In genomic region chr21:14877581-14878228, GRCh38 we compare ENCODE assay signal across 10 cellular contexts.
A peak's percentile ranks its signal among the peaks of the same experiment; 100 is the strongest.
DNase-seq lines count a peak whose midpoint lies in the region; ATAC-seq and TF ChIP-seq lines count a peak whose summit lies in the region.
"Had no signal": no experiment of that assay in that cellular context is flagged by ENCODE, and none has a peak within 500 bp of the region (broad histone marks: within the 10 kb centered on the region; RNA-seq: fewer than 3 reads in every experiment).

No MANE protein-coding gene starts in this region.

- H3K27me3 ChIP-seq in Caco-2 (replicated peaks; ENCODE audit: control insufficient read depth, insufficient read depth, low read length) (no peaks in the 10 kb centered on the region), MM.1S (replicated peaks; ENCODE audit: insufficient read depth, low read length) (no peaks in the 10 kb centered on the region)

- no peak overlapping the region for H3K27ac ChIP-seq in MM.1S (ENCODE audit: low read length)

- H3K27ac Mint-ChIP-seq in Caco-2 (ENCODE audit: unreplicated experiment), result peak overlapping the region; percentile 45
- H3K27ac Mint-ChIP-seq in activated T-helper 17 cell treated with anti-CD3 and anti-CD28 coated beads, Interleukin-2, amount 50 U/mL, for 72 hours, result no peak overlapping the region
- H3K27ac Mint-ChIP-seq: activated T-cell treated with anti-CD3 and anti-CD28 coated beads, Interleukin-2, amount 50 U/mL, for 24 hours had no signal

- CTCF ChIA-PET in Caco-2 (lab: Charles Lee), result no interaction called here

- no peak overlapping the region for H3K9ac ChIP-seq in MM.1S (ENCODE audit: low read length)

- peak; percentile 45 for ATAC-seq in GM21723 (IDR thresholded peaks at IDR 0.05; ENCODE audit: unreplicated experiment)
- no peak for ATAC-seq in HG02870 (IDR thresholded peaks at IDR 0.05; ENCODE audit: unreplicated experiment)
- no peak for ATAC-seq in activated T-helper 17 cell treated with anti-CD3 and anti-CD28 coated beads, Interleukin-2, amount 50 U/mL, for 72 hours (replicated peaks)

- no peaks in the 10 kb centered on the region for H3K9me2 ChIP-seq in MM.1S (replicated peaks; ENCODE audit: insufficient read depth, low read length)

- no peaks in the 10 kb centered on the region for H3K79me2 ChIP-seq in MM.1S (ENCODE audit: low read length)

- no peak overlapping the region for H3K4me2 ChIP-seq in MM.1S (ENCODE audit: low read depth, low read length)

- H2AFZ ChIP-seq in MM.1S (ENCODE audit: low read length), result no peak overlapping the region

- no peak overlapping the region for H3K4me3 ChIP-seq in Caco-2 (ENCODE audit: low read depth, low read length)
- no peak overlapping the region for H3K4me3 ChIP-seq in MM.1S (ENCODE audit: low read length)

- peaks cover 5% of the 10 kb centered on the region for H3K36me3 Mint-ChIP-seq in Caco-2 (ENCODE audit: insufficient read depth, unreplicated experiment)
- H3K36me3 Mint-ChIP-seq in activated T-helper 17 cell treated with anti-CD3 and anti-CD28 coated beads, Interleukin-2, amount 50 U/mL, for 72 hours (ENCODE audit: low read depth), result no peaks in the 10 kb centered on the region

- DNase-seq in Caco-2 (peak; percentile 46 to 53), RPMI7951 (ENCODE audit: low read depth) (peak; percentile 64), kidney glomerular epithelial cell (lab: John Stamatoyannopoulos, UW) (peak; percentile 69), MM.1S (no peak), SK-N-DZ (ENCODE audit: low spot score) (no peak)
- DNase-seq: activated T-cell treated with anti-CD3 and anti-CD28 coated beads, Interleukin-2, amount 50 U/mL, for 24 hours; head of caudate nucleus had no signal

- intact Hi-C loops in Caco-2 (cut with micrococcal nuclease; ENCODE audit: unreplicated experiment), result loop anchor here (1.0 to 5.0 kb wide), 3 partner anchors 177 to 263 kb away; partner anchors contain the start of gene NRIP1

- H3K4me1 ChIP-seq in Caco-2 (peaks cover 61% of the 10 kb centered on the region), MM.1S (ENCODE audit: low read length) (no peaks in the 10 kb centered on the region)

- BruUV-seq in Caco-2 (replicated peaks; lab: Mats Ljungman, UMichigan), result no TSS peak

- H3K4me1 Mint-ChIP-seq in Caco-2 (ENCODE audit: low read depth, unreplicated experiment), result peaks cover 56% of the 10 kb centered on the region
- no peaks in the 10 kb centered on the region for H3K4me1 Mint-ChIP-seq in activated T-helper 17 cell treated with anti-CD3 and anti-CD28 coated beads, Interleukin-2, amount 50 U/mL, for 72 hours

- TF ChIP-seq CTCF in Caco-2 (IDR thresholded peaks at IDR 0.05; ENCODE audit: insufficient read depth in 1 of 2, low read depth in 1 of 2, low read length in 1 of 2, severe bottlenecking in 1 of 2, unreplicated experiment in 1 of 2) (no peak), MM.1S (IDR thresholded peaks at IDR 0.05; ENCODE audit: low read length) (no peak)

- H3K27me3 Mint-ChIP-seq in Caco-2 (ENCODE audit: insufficient read depth, unreplicated experiment), result no peaks in the 10 kb centered on the region
- H3K27me3 Mint-ChIP-seq in activated T-helper 17 cell treated with anti-CD3 and anti-CD28 coated beads, Interleukin-2, amount 50 U/mL, for 72 hours, result peaks cover 3% of the 10 kb centered on the region
- H3K27me3 Mint-ChIP-seq: activated T-cell treated with anti-CD3 and anti-CD28 coated beads, Interleukin-2, amount 50 U/mL, for 24 hours had no signal

- H3K9me3 ChIP-seq in Caco-2, result no peaks in the 10 kb centered on the region
- no peaks in the 10 kb centered on the region for H3K9me3 ChIP-seq in MM.1S (replicated peaks; ENCODE audit: insufficient read depth, low read length)

- H3K36me3 ChIP-seq in Caco-2 (ENCODE audit: control insufficient read depth, insufficient read depth, low read length) (no peaks in the 10 kb centered on the region), MM.1S (replicated peaks; ENCODE audit: insufficient read depth, low read length) (no peaks in the 10 kb centered on the region)

- no peak overlapping the region for H3K4me3 Mint-ChIP-seq in Caco-2 (ENCODE audit: unreplicated experiment)
- no peak overlapping the region for H3K4me3 Mint-ChIP-seq in activated T-helper 17 cell treated with anti-CD3 and anti-CD28 coated beads, Interleukin-2, amount 50 U/mL, for 72 hours
- H3K4me3 Mint-ChIP-seq: activated T-cell treated with anti-CD3 and anti-CD28 coated beads, Interleukin-2, amount 50 U/mL, for 24 hours had no signal

- no peaks in the 10 kb centered on the region for H3K9me3 Mint-ChIP-seq in Caco-2 (ENCODE audit: unreplicated experiment)
- no peaks in the 10 kb centered on the region for H3K9me3 Mint-ChIP-seq in activated T-helper 17 cell treated with anti-CD3 and anti-CD28 coated beads, Interleukin-2, amount 50 U/mL, for 72 hours
- H3K9me3 Mint-ChIP-seq: activated T-cell treated with anti-CD3 and anti-CD28 coated beads, Interleukin-2, amount 50 U/mL, for 24 hours had no signal

- POLR2A ChIA-PET in Caco-2 (lab: Charles Lee), result no interaction called here

- no peaks in the 10 kb centered on the region for H3F3A ChIP-seq in MM.1S (ENCODE audit: insufficient read depth, low read length)

- H4K20me1 ChIP-seq in MM.1S (ENCODE audit: insufficient read depth, low read length), result no peaks in the 10 kb centered on the region

Comparison
In these comparisons a context has a peak if more than half of its experiments do, and no peak if none do; other contexts are left out.
1. DNase-seq: peak in Caco-2 (2 of 2), RPMI7951 (single experiment) and kidney glomerular epithelial cell (single experiment); none in MM.1S (single experiment) and SK-N-DZ (single experiment).